8 cellular contexts compared by ENCODE assay signal in the genomic region with DNA sequence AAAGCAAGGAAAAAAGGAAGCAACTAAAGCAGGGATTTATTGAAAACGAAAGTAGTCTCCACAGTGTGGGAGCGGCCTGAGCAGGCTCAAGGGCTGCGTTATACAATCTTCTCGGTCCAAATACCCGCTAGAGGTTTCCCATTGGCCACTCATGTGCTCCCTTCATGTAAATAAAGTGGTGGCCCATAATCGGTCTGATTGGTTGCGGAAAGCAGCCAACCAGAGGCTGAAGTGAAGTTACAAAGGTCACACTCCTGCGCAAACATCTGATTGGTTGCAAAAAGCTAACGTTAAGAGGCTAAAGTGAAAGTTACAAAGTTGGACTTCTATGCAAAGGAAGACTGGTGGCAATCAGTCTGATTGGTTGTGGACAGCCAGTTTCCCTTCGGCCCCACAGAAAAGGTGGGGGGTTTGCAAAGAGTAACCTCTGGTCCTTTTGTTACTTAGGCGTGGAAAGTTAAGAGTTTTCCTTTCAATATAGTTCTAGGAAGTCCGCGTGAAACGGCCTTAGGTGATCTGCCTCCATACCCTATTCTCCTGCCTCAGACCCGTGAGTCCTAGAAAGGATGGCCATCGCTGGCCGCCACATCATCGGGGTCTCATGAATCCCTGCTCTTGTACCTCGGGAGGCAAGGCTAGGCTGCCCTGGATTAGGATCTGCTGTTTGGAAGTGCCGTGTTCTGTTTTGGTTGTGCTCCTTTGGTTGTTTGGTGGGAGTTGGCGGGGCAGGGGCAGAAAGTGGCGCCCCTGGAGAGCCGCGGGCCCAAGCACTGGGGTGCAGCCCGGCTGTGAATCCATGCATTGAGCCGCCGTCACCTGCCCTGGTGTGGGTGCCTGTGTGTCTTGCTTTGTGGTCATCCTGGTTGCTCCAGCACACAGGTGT.
DNase-seq lines count a peak whose midpoint lies in the region; ATAC-seq and TF ChIP-seq lines count a peak whose summit lies in the region.

No MANE protein-coding gene starts in this region.

- in situ Hi-C loops in brain microvascular endothelial cell (cut with HindIII; ENCODE audit: low pct_ligation_motif_present, low sequenced_read_pairs), result no loop called here

- H3K27ac ChIP-seq in KOPT-K1 (ENCODE audit: low read depth, low read length, poor library complexity, severe bottlenecking) (peak overlapping the region; percentile 94), brain microvascular endothelial cell (no peak overlapping the region)

- peaks cover 8% of the 10 kb centered on the region for H3K36me3 Mint-ChIP-seq in effector memory CD8-positive, alpha-beta T cell (ENCODE audit: insufficient read depth)
- peaks cover 1% of the 10 kb centered on the region for H3K36me3 Mint-ChIP-seq in natural killer cell treated with Interleukin-12 subunit alpha and Interleukin-12 subunit beta and Interleukin-15 and Interleukin-18, amount 100 ng/mL, for 72 hours
- peaks cover 3% of the 10 kb centered on the region for H3K36me3 Mint-ChIP-seq in type B pancreatic cell

- DNase-seq in CD1c-positive myeloid dendritic cell (ENCODE audit: extremely low spot score), result peak; percentile 93
- DNase-seq in activated CD4-positive, alpha-beta T cell treated with anti-CD3 and anti-CD28 coated beads for 1 hour, result peak; percentile 40
- DNase-seq in effector memory CD8-positive, alpha-beta T cell, result peak; percentile 51 to 55 (median 52)
- DNase-seq in natural killer cell treated with Interleukin-12 subunit alpha and Interleukin-12 subunit beta and Interleukin-15 and Interleukin-18, amount 100 ng/mL, for 72 hours (ENCODE audit: low spot score), result peak; percentile 84
- DNase-seq in type B pancreatic cell (ENCODE audit: extremely low spot score, unreplicated experiment), result no peak
- DNase-seq in brain microvascular endothelial cell, result no peak

- peaks cover 4% of the 10 kb centered on the region for H3K9me3 ChIP-seq in KOPT-K1 (ENCODE audit: insufficient read depth, low read length, poor library complexity, severe bottlenecking)

- TF ChIP-seq CTCF in type B pancreatic cell (conservative IDR thresholded peaks at IDR 0.05) (no peak), brain microvascular endothelial cell (IDR thresholded peaks at IDR 0.05; ENCODE audit: low read depth, low read length, missing control alignments) (no peak)

- peaks cover 23 to 28% of the 10 kb centered on the region in 2 donors for H3K4me1 Mint-ChIP-seq in effector memory CD8-positive, alpha-beta T cell (ENCODE audit: low read depth in 2 of 2)
- peaks cover 29 to 33% of the 10 kb centered on the region in 2 donors for H3K4me1 Mint-ChIP-seq in natural killer cell treated with Interleukin-12 subunit alpha and Interleukin-12 subunit beta and Interleukin-15 and Interleukin-18, amount 100 ng/mL, for 72 hours (ENCODE audit: low read depth in 2 of 2)
- H3K4me1 Mint-ChIP-seq in type B pancreatic cell (ENCODE audit: unreplicated experiment), result peaks cover 4% of the 10 kb centered on the region

- H3K4me3 Mint-ChIP-seq in effector memory CD8-positive, alpha-beta T cell, result peak overlapping the region; percentile 95 to 97
- H3K4me3 Mint-ChIP-seq in natural killer cell treated with Interleukin-12 subunit alpha and Interleukin-12 subunit beta and Interleukin-15 and Interleukin-18, amount 100 ng/mL, for 72 hours, result peak overlapping the region; percentile 99
- H3K4me3 Mint-ChIP-seq in type B pancreatic cell, result peak overlapping the region; percentile 86

- peak; percentile 63 for ATAC-seq in GM19467 (IDR thresholded peaks at IDR 0.05; ENCODE audit: unreplicated experiment)
- ATAC-seq in effector memory CD8-positive, alpha-beta T cell (replicated peaks), result peak; percentile 87
- ATAC-seq in natural killer cell treated with Interleukin-12 subunit alpha and Interleukin-12 subunit beta and Interleukin-15 and Interleukin-18, amount 100 ng/mL, for 72 hours, result peak; percentile 95 to 96

- H3K36me3 ChIP-seq in KOPT-K1 (ENCODE audit: insufficient read depth, low read length), result no peaks in the 10 kb centered on the region
- H3K36me3 ChIP-seq in brain microvascular endothelial cell (replicated peaks), result no peaks in the 10 kb centered on the region

- no peaks in the 10 kb centered on the region for H3K27me3 ChIP-seq in brain microvascular endothelial cell (replicated peaks)

- no peaks in the 10 kb centered on the region for H3K9me3 Mint-ChIP-seq in effector memory CD8-positive, alpha-beta T cell
- H3K9me3 Mint-ChIP-seq in natural killer cell treated with Interleukin-12 subunit alpha and Interleukin-12 subunit beta and Interleukin-15 and Interleukin-18, amount 100 ng/mL, for 72 hours, result peaks cover 7% of the 10 kb centered on the region
- peaks cover 5% of the 10 kb centered on the region for H3K9me3 Mint-ChIP-seq in type B pancreatic cell

- H3K4me3 ChIP-seq in brain microvascular endothelial cell (ENCODE audit: low read depth, low read length), result no peak overlapping the region

- H3K27ac Mint-ChIP-seq in effector memory CD8-positive, alpha-beta T cell, result peak overlapping the region; percentile 94 to 97
- H3K27ac Mint-ChIP-seq in natural killer cell treated with Interleukin-12 subunit alpha and Interleukin-12 subunit beta and Interleukin-15 and Interleukin-18, amount 100 ng/mL, for 72 hours, result peak overlapping the region; percentile 81 to 98
- peak overlapping the region; percentile 74 for H3K27ac Mint-ChIP-seq in type B pancreatic cell

- H3K27me3 Mint-ChIP-seq in effector memory CD8-positive, alpha-beta T cell, result peaks cover 0 to 17% of the 10 kb centered on the region in 2 donors
- peaks cover 0 to 5% of the 10 kb centered on the region in 2 donors for H3K27me3 Mint-ChIP-seq in natural killer cell treated with Interleukin-12 subunit alpha and Interleukin-12 subunit beta and Interleukin-15 and Interleukin-18, amount 100 ng/mL, for 72 hours
- H3K27me3 Mint-ChIP-seq in type B pancreatic cell, result peaks cover 57% of the 10 kb centered on the region

Comparison
In these comparisons a context has a peak if more than half of its experiments do, and no peak if none do; other contexts are left out.
1. DNase-seq: peak in CD1c-positive myeloid dendritic cell (single experiment), activated CD4-positive, alpha-beta T cell treated with anti-CD3 and anti-CD28 coated beads for 1 hour (single experiment), effector memory CD8-positive, alpha-beta T cell (3 of 3) and natural killer cell treated with Interleukin-12 subunit alpha and Interleukin-12 subunit beta and Interleukin-15 and Interleukin-18, amount 100 ng/mL, for 72 hours (single experiment); none in type B pancreatic cell (single experiment) and brain microvascular endothelial cell (single experiment).
2. Peak in every context shown above with its lines, with median percentiles within 50 percentile points of each other: ATAC-seq, H3K27ac Mint-ChIP-seq and H3K4me3 Mint-ChIP-seq.